In the genomic region with DNA sequence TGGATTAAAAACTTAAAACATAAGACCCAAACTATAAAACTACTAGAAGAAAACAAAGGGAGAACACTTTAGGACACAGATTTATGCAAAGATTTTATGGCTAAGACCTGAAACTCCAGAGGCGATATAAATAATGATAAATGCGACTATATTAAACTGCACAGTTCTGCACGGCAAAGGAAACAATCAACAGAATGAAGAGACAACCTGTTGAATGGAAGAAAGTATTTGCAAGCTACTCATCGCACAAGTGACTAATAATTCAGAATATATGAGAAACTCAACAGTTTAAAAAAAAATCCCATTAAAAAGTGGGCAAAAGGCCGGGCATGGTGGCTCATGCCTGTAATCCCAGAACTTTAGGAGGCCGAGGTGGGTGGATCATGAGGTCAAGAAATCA, we compare ENCODE assay signal across 18 cellular contexts.
"Had no signal": no experiment of that assay in that cellular context is flagged by ENCODE, and none has a peak within 500 bp of the region (broad histone marks: within the 10 kb centered on the region; RNA-seq: fewer than 3 reads in every experiment).

No MANE protein-coding gene starts in this region.

- H3K4me2 ChIP-seq: hepatocyte had no signal

- H3K27ac ChIP-seq: ascending aorta, epithelial cell of prostate, hepatocyte, upper lobe of right lung had no signal

- FAIRE-seq: bronchial epithelial cell, islet of Langerhans had no signal

- H3K4me1 ChIP-seq: ascending aorta had no signal

- H3K36me3 ChIP-seq: ascending aorta, upper lobe of right lung had no signal

- H3K4me3 ChIP-seq: ascending aorta, hepatocyte, upper lobe of right lung had no signal

- H3K27me3 Mint-ChIP-seq: activated CD4-positive, alpha-beta T cell treated with anti-CD3 and anti-CD28 coated beads, Interleukin-2, amount 10 ng/mL, durations not matched to agents 7 days and 5 days; activated naive CD8-positive, alpha-beta T cell treated with anti-CD3 and anti-CD28 coated beads, Interleukin-2, amount 50 U/mL, for 24 hours; naive thymus-derived CD4-positive, alpha-beta T cell had no signal

- H3K27ac Mint-ChIP-seq: activated CD4-positive, alpha-beta T cell treated with anti-CD3 and anti-CD28 coated beads, Interleukin-2, amount 10 ng/mL, durations not matched to agents 7 days and 5 days; activated naive CD8-positive, alpha-beta T cell treated with anti-CD3 and anti-CD28 coated beads, Interleukin-2, amount 50 U/mL, for 24 hours; endodermal cell had no signal

- H3K4me3 Mint-ChIP-seq: activated CD4-positive, alpha-beta T cell treated with anti-CD3 and anti-CD28 coated beads, Interleukin-2, amount 10 ng/mL, durations not matched to agents 7 days and 5 days; activated naive CD8-positive, alpha-beta T cell treated with anti-CD3 and anti-CD28 coated beads, Interleukin-2, amount 50 U/mL, for 24 hours; activated T-helper 1 cell treated with anti-CD3 and anti-CD28 coated beads, Interleukin-12 subunit alpha, Interleukin-12 subunit beta, Interleukin-2, Interleukin-4 antibody, amounts not matched to agents 30 ng/mL and 10 ng/mL and 1 ng/mL, durations not matched to agents 14 hours and 24 hours and 36 hours; endodermal cell had no signal

- H3K27me3 ChIP-seq: ascending aorta, hepatocyte, upper lobe of right lung had no signal

- H2AFZ ChIP-seq: hepatocyte had no signal

- DNase-seq: activated CD4-positive, alpha-beta T cell treated with anti-CD3 and anti-CD28 coated beads, Interleukin-2, amount 10 ng/mL, durations not matched to agents 7 days and 5 days; activated naive CD8-positive, alpha-beta T cell treated with anti-CD3 and anti-CD28 coated beads, Interleukin-2, amount 50 U/mL, for 24 hours; activated T-cell treated with anti-CD3 and anti-CD28 coated beads for 4 hours; endodermal cell; foreskin fibroblast; left cardiac atrium; mesendoderm; naive thymus-derived CD4-positive, alpha-beta T cell; retina; stimulated activated naive CD4-positive, alpha-beta T cell; T-helper 9 cell; upper lobe of right lung had no signal
